In the genomic region with DNA sequence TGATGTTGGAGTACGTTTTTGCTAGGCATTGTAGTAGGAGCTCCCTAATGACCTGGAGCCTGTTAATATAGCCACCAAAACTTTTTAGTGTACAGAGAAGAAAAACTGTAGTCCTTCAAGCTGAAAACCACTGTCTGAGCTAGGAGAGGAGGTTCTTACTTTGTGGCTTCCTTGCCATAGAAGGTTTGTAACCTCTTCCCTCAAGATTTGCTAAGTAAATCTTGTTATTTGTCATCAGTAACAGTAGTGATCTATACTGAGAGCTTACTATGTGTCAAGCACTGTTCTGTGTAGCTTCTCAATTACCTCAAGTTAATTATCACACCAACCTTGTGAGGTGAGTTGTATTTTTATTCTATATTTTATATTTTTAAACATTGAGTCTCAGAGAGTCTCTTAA, we compare ENCODE assay signal across 9 cellular contexts. TPM values are rescaled to one million over a fixed set of nuclear protein-coding genes. Genes with fewer than 3 reads are reported as not detected.
DNase-seq lines count a peak whose midpoint lies in the region; ATAC-seq and TF ChIP-seq lines count a peak whose summit lies in the region.
"Had no signal": no experiment of that assay in that cellular context is flagged by ENCODE, and none has a peak within 500 bp of the region (broad histone marks: within the 10 kb centered on the region; RNA-seq: fewer than 3 reads in every experiment).

No MANE protein-coding gene starts in this region.

- ATAC-seq in HG02571 (IDR thresholded peaks at IDR 0.05; ENCODE audit: unreplicated experiment) = peak; percentile 89
- peak; percentile 98 for ATAC-seq in HG03469 (IDR thresholded peaks at IDR 0.05; ENCODE audit: unreplicated experiment)
- ATAC-seq in gastrocnemius medialis = no peak

- in situ Hi-C loops in gastrocnemius medialis (cut with MboI; ENCODE audit: low sequenced_read_pairs in 4 of 4) = no loop called here

- H3K36me3 ChIP-seq in gastrocnemius medialis = no peaks in the 10 kb centered on the region

- TF ChIP-seq CTCF in gastrocnemius medialis (IDR thresholded peaks at IDR 0.05 in 4 of 5, conservative IDR thresholded peaks at IDR 0.05 in 1 of 5) = no peak

- H3K4me1 ChIP-seq in gastrocnemius medialis = peaks cover 0 to 23% of the 10 kb centered on the region in 2 donors

- no peak for TF ChIP-seq POLR2A in gastrocnemius medialis (IDR thresholded peaks at IDR 0.05)

- no peak overlapping the region for H3K4me3 ChIP-seq in gastrocnemius medialis

- H3K36me3 Mint-ChIP-seq in activated naive CD4-positive, alpha-beta T cell treated with anti-CD3 and anti-CD28 coated beads for 36 hours (ENCODE audit: low read depth) = peaks cover 6% of the 10 kb centered on the region
- peaks cover 7% of the 10 kb centered on the region for H3K36me3 Mint-ChIP-seq in stimulated activated naive CD8-positive, alpha-beta T cell treated with anti-CD3 and anti-CD28 coated beads, Interleukin-15, Interleukin-2, amounts not matched to agents 100 ng/mL and 50 ng/mL, for 24 hours (ENCODE audit: low read depth)

- no peaks in the 10 kb centered on the region for H3K27me3 Mint-ChIP-seq in activated naive CD4-positive, alpha-beta T cell treated with anti-CD3 and anti-CD28 coated beads for 36 hours (ENCODE audit: low read depth)
- H3K27me3 Mint-ChIP-seq in stimulated activated naive CD8-positive, alpha-beta T cell treated with anti-CD3 and anti-CD28 coated beads, Interleukin-15, Interleukin-2, amounts not matched to agents 100 ng/mL and 50 ng/mL, for 24 hours = no peaks in the 10 kb centered on the region

- DNase-seq in activated naive CD4-positive, alpha-beta T cell treated with anti-CD3 and anti-CD28 coated beads for 36 hours = no peak
- no peak for DNase-seq in activated naive CD4-positive, alpha-beta T cell treated with Interleukin-2 at 50 U/mL for 16 hours
- DNase-seq in putamen (ENCODE audit: low spot score) (no peak), gastrocnemius medialis (no peak), iPS-NIHi11 (ENCODE audit: low spot score) (no peak)
- DNase-seq: endodermal cell had no signal

- peak overlapping the region; percentile 82 for H3K27ac Mint-ChIP-seq in activated naive CD4-positive, alpha-beta T cell treated with anti-CD3 and anti-CD28 coated beads for 36 hours
- H3K27ac Mint-ChIP-seq in stimulated activated naive CD8-positive, alpha-beta T cell treated with anti-CD3 and anti-CD28 coated beads, Interleukin-15, Interleukin-2, amounts not matched to agents 100 ng/mL and 50 ng/mL, for 24 hours = peak overlapping the region; percentile 99
- H3K27ac Mint-ChIP-seq: endodermal cell had no signal

- H3K9me3 Mint-ChIP-seq in activated naive CD4-positive, alpha-beta T cell treated with anti-CD3 and anti-CD28 coated beads for 36 hours = no peaks in the 10 kb centered on the region
- no peaks in the 10 kb centered on the region for H3K9me3 Mint-ChIP-seq in stimulated activated naive CD8-positive, alpha-beta T cell treated with anti-CD3 and anti-CD28 coated beads, Interleukin-15, Interleukin-2, amounts not matched to agents 100 ng/mL and 50 ng/mL, for 24 hours
- H3K9me3 Mint-ChIP-seq: endodermal cell had no signal

- H3K27me3 ChIP-seq in gastrocnemius medialis = no peaks in the 10 kb centered on the region

- peaks cover 82% of the 10 kb centered on the region for H3K4me1 Mint-ChIP-seq in activated naive CD4-positive, alpha-beta T cell treated with anti-CD3 and anti-CD28 coated beads for 36 hours (ENCODE audit: low read depth)
- peaks cover 94% of the 10 kb centered on the region for H3K4me1 Mint-ChIP-seq in stimulated activated naive CD8-positive, alpha-beta T cell treated with anti-CD3 and anti-CD28 coated beads, Interleukin-15, Interleukin-2, amounts not matched to agents 100 ng/mL and 50 ng/mL, for 24 hours (ENCODE audit: low read depth)

- H3K9me3 ChIP-seq in gastrocnemius medialis = no peaks in the 10 kb centered on the region

- intact Hi-C loops in activated naive CD4-positive, alpha-beta T cell treated with anti-CD3 and anti-CD28 coated beads for 36 hours (cut with micrococcal nuclease) = loop anchor here (1.0 to 2.0 kb wide), 7 partner anchors 8 to 485 kb away; partner anchors contain the start of genes GBP2 and LRRC8B
- intact Hi-C loops in gastrocnemius medialis (cut with DNase I; ENCODE audit: low total_unique reads) = no loop called here

- CTCF ChIA-PET in activated naive CD4-positive, alpha-beta T cell treated with anti-CD3 and anti-CD28 coated beads for 36 hours (lab: Charles Lee) = interaction anchor here (0.6 to 4.5 kb wide), 16 partner anchors 9 to 612 kb away, joined by 3 to 29 read pairs (median 6); no protein-coding TSS in a partner anchor

- H3K27ac ChIP-seq in gastrocnemius medialis = no peak overlapping the region

- H3K4me3 Mint-ChIP-seq in activated naive CD4-positive, alpha-beta T cell treated with anti-CD3 and anti-CD28 coated beads for 36 hours = no peak overlapping the region
- H3K4me3 Mint-ChIP-seq in stimulated activated naive CD8-positive, alpha-beta T cell treated with anti-CD3 and anti-CD28 coated beads, Interleukin-15, Interleukin-2, amounts not matched to agents 100 ng/mL and 50 ng/mL, for 24 hours = peak overlapping the region; percentile 67
- H3K4me3 Mint-ChIP-seq: endodermal cell had no signal

RNA-seq across cellular contexts. Expression of gene LRRC8C, which starts 21.2 kb away (rescaled TPM):
- 10 to 100 TPM; 13.6 TPM for total RNA-seq in activated naive CD4-positive, alpha-beta T cell treated with anti-CD3 and anti-CD28 coated beads for 36 hours
- total RNA-seq in gastrocnemius medialis = 1 to 10 TPM; 2.9 to 5.8 (median 4.1) TPM

Comparison
In these comparisons a context has a peak if more than half of its experiments do, and no peak if none do; other contexts are left out.
1. ATAC-seq: peak in HG02571 (single experiment) and HG03469 (single experiment); none in gastrocnemius medialis (0 of 2).